Comparison of ENCODE assay signal across 27 cellular contexts in genomic region chr11:134505125-134505524, GRCh38.
"Had no signal": no experiment of that assay in that cellular context is flagged by ENCODE, and none has a peak within 500 bp of the region (broad histone marks: within the 10 kb centered on the region; RNA-seq: fewer than 3 reads in every experiment).

No MANE protein-coding gene starts in this region.

- H3K4me2 ChIP-seq: neural progenitor cell had no signal

- H3K36me3 Mint-ChIP-seq: natural killer cell; neural progenitor cell; stimulated activated effector memory CD8-positive, alpha-beta T cell treated with anti-CD3 and anti-CD28 coated beads, Interleukin-12 subunit alpha, Interleukin-12 subunit beta, amount 100 ng/mL, for 72 hours; stimulated activated naive B cell treated with anti-CD40 and anti-IgM and Interleukin-4, amounts not matched to agents 10 μg/mL and 1 μg/mL and 100 μg/mL, for 72 hours had no signal

- H3K9ac ChIP-seq: neural progenitor cell, parathyroid adenoma had no signal

- H3K4me3 ChIP-seq: neural progenitor cell, ovary, psoas muscle, right lobe of liver, sigmoid colon, stomach, thoracic aorta, thyroid gland, tibial nerve, upper lobe of left lung, vagina had no signal

- H2AFZ ChIP-seq: neural progenitor cell, parathyroid adenoma had no signal

- H3K9me3 ChIP-seq: ovary, psoas muscle, right lobe of liver, sigmoid colon, stomach, thoracic aorta, thyroid gland, tibial nerve, upper lobe of left lung, vagina had no signal

- H3K79me2 ChIP-seq: parathyroid adenoma had no signal

- ATAC-seq: natural killer cell; psoas muscle; right cardiac atrium; right lobe of liver; stimulated activated effector memory CD8-positive, alpha-beta T cell treated with anti-CD3 and anti-CD28 coated beads, Interleukin-12 subunit alpha, Interleukin-12 subunit beta, amount 100 ng/mL, for 72 hours; stimulated activated naive B cell treated with anti-CD40 and anti-IgM and Interleukin-4, amounts not matched to agents 10 μg/mL and 1 μg/mL and 100 μg/mL, for 72 hours had no signal

- H3K36me3 ChIP-seq: neural progenitor cell, ovary, right lobe of liver, sigmoid colon, stomach, thoracic aorta, thyroid gland, tibial nerve, upper lobe of left lung, vagina had no signal

- H3K4me3 Mint-ChIP-seq: natural killer cell; nephron; neural progenitor cell; stimulated activated effector memory CD8-positive, alpha-beta T cell treated with anti-CD3 and anti-CD28 coated beads, Interleukin-12 subunit alpha, Interleukin-12 subunit beta, amount 100 ng/mL, for 72 hours; stimulated activated naive B cell treated with anti-CD40 and anti-IgM and Interleukin-4, amounts not matched to agents 10 μg/mL and 1 μg/mL and 100 μg/mL, for 72 hours; stimulated activated naive CD8-positive, alpha-beta T cell treated with anti-CD3 and anti-CD28 coated beads, Interleukin-15, Interleukin-2, amounts not matched to agents 100 ng/mL and 50 ng/mL, for 24 hours had no signal

- H3K9me3 Mint-ChIP-seq: natural killer cell; nephron; neural progenitor cell; stimulated activated effector memory CD8-positive, alpha-beta T cell treated with anti-CD3 and anti-CD28 coated beads, Interleukin-12 subunit alpha, Interleukin-12 subunit beta, amount 100 ng/mL, for 72 hours; stimulated activated naive B cell treated with anti-CD40 and anti-IgM and Interleukin-4, amounts not matched to agents 10 μg/mL and 1 μg/mL and 100 μg/mL, for 72 hours; stimulated activated naive CD8-positive, alpha-beta T cell treated with anti-CD3 and anti-CD28 coated beads, Interleukin-15, Interleukin-2, amounts not matched to agents 100 ng/mL and 50 ng/mL, for 24 hours had no signal

- H3K4me1 ChIP-seq: parathyroid adenoma, psoas muscle, right lobe of liver, sigmoid colon, stomach, thyroid gland, tibial nerve, upper lobe of left lung, vagina had no signal

- H3K4me1 Mint-ChIP-seq: stimulated activated effector memory CD8-positive, alpha-beta T cell treated with anti-CD3 and anti-CD28 coated beads, Interleukin-12 subunit alpha, Interleukin-12 subunit beta, amount 100 ng/mL, for 72 hours; stimulated activated naive B cell treated with anti-CD40 and anti-IgM and Interleukin-4, amounts not matched to agents 10 μg/mL and 1 μg/mL and 100 μg/mL, for 72 hours had no signal

- H3K27ac Mint-ChIP-seq: natural killer cell; nephron; neural progenitor cell; progenitor cell of endocrine pancreas; stimulated activated effector memory CD8-positive, alpha-beta T cell treated with anti-CD3 and anti-CD28 coated beads, Interleukin-12 subunit alpha, Interleukin-12 subunit beta, amount 100 ng/mL, for 72 hours; stimulated activated naive B cell treated with anti-CD40 and anti-IgM and Interleukin-4, amounts not matched to agents 10 μg/mL and 1 μg/mL and 100 μg/mL, for 72 hours; stimulated activated naive CD8-positive, alpha-beta T cell treated with anti-CD3 and anti-CD28 coated beads, Interleukin-15, Interleukin-2, amounts not matched to agents 100 ng/mL and 50 ng/mL, for 24 hours had no signal

- H3K27me3 ChIP-seq: neural progenitor cell, ovary, right lobe of liver, thyroid gland, upper lobe of left lung, vagina had no signal

- DNase-seq: occipital lobe; ovary; psoas muscle; right cardiac atrium; sigmoid colon; small intestine; stimulated activated CD4-positive, alpha-beta T cell treated with anti-CD3 and anti-CD28 coated beads, Interleukin-15, amount 100 ng/mL, for 24 hours; stimulated activated CD4-positive, alpha-beta T cell treated with anti-CD3 and anti-CD28 coated beads, Interleukin-2, amount 100 ng/mL, for 24 hours; stimulated activated CD4-positive, alpha-beta T cell treated with anti-CD3 and anti-CD28 coated beads, Interleukin-2, amount 100 ng/mL, for 48 hours; stimulated activated CD4-positive, alpha-beta T cell treated with anti-CD3 and anti-CD28 coated beads, Interleukin-4, amount 100 ng/mL, for 24 hours; stimulated activated naive B cell treated with anti-CD40 and anti-IgM and Interleukin-4, amounts not matched to agents 10 μg/mL and 1 μg/mL and 100 μg/mL, for 72 hours; stimulated activated naive CD4-positive, alpha-beta T cell treated with Interleukin-2 at 50 U/mL for 16 hours; thyroid gland; trophoblast cell had no signal

- H3K27ac ChIP-seq: neural progenitor cell, ovary, parathyroid adenoma, psoas muscle, right lobe of liver, sigmoid colon, stomach, thoracic aorta, thyroid gland, tibial nerve, upper lobe of left lung, vagina had no signal
